In the genomic region with DNA sequence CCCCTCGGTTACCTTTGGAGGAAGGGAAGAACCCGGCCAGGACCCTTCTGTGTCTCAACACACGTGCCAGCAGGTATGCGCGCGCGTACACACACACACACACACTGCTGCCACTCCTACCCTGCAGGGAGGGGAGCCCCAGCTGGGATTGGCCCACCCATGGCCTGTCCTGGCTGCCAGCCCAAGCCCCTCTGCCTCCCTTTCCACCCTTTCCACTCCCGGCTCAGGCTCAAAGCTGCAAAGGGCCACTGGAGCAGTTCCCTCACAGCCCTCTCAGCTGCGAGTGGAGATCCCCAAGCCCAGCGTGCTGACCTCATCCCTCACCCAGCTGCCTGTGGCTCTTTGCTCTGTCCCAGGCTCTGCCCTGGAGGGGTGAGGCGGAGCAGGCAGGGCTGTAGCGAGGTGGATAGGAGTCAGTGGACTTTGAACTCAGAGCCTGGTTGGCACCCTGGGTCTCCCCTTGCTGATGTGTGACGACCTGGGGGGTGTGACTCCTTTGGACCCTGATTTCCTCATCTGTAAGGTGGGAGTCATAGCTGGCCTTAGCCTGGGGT, we compare ENCODE assay signal across 17 cellular contexts. TPM values are rescaled to one million over a fixed set of nuclear protein-coding genes. Genes with fewer than 3 reads are reported as not detected.
A peak's percentile ranks its signal among the peaks of the same experiment; 100 is the strongest.
DNase-seq lines count a peak whose midpoint lies in the region; ATAC-seq, FAIRE-seq and TF ChIP-seq lines count a peak whose summit lies in the region.
"Had no signal": no experiment of that assay in that cellular context is flagged by ENCODE, and none has a peak within 500 bp of the region (broad histone marks: within the 10 kb centered on the region; RNA-seq: fewer than 3 reads in every experiment).

No MANE protein-coding gene starts in this region.

- CTCF ChIA-PET in GM12878 (lab: Yijun Ruan, JAX) = no interaction called here
- CTCF ChIA-PET in activated CD8-positive, alpha-beta memory T cell treated with anti-CD3 and anti-CD28 coated beads, Interleukin-2, amount 10 ng/mL, durations not matched to agents 7 days and 5 days (lab: Charles Lee) = interaction anchor here (1.9 kb wide), 1 partner anchor 27 kb away, joined by 7 read pairs; a partner anchor contains a TSS

- H3K4me3 Mint-ChIP-seq in neural progenitor cell = no peak overlapping the region
- H3K4me3 Mint-ChIP-seq in activated CD8-positive, alpha-beta memory T cell treated with anti-CD3 and anti-CD28 coated beads, Interleukin-2, amount 10 ng/mL, durations not matched to agents 7 days and 5 days = no peak overlapping the region
- H3K4me3 Mint-ChIP-seq: CD4-positive, CD25-positive, alpha-beta regulatory T cell had no signal

- no peak for TF ChIP-seq EP300 in GM12878 (IDR thresholded peaks at IDR 0.05; ENCODE audit: borderline replicate concordance in 1 of 2, control insufficient read depth in 1 of 2, low read depth in 2 of 2, low read length in 2 of 2)

- no peaks in the 10 kb centered on the region for H3K9me3 ChIP-seq in GM12878 (replicated peaks; ENCODE audit: control insufficient read depth, insufficient read depth, low read length)
- H3K9me3 ChIP-seq in neural progenitor cell (ENCODE audit: low read depth) = no peaks in the 10 kb centered on the region
- no peaks in the 10 kb centered on the region for H3K9me3 ChIP-seq in spleen
- H3K9me3 ChIP-seq: esophagus muscularis mucosa, left lung had no signal

- RAD21 ChIA-PET in GM12878 (lab: Charles Lee; ENCODE audit: unreplicated experiment) = no interaction called here

- H3K9me3 Mint-ChIP-seq in neural progenitor cell = no peaks in the 10 kb centered on the region
- H3K9me3 Mint-ChIP-seq in activated CD8-positive, alpha-beta memory T cell treated with anti-CD3 and anti-CD28 coated beads, Interleukin-2, amount 10 ng/mL, durations not matched to agents 7 days and 5 days (ENCODE audit: low read depth) = no peaks in the 10 kb centered on the region

- BruUV-seq in GM12878 (replicated peaks; lab: Mats Ljungman, UMichigan) = no TSS peak

- TF ChIP-seq CTCF in GM12878 (IDR thresholded peaks at IDR 0.05 in 2 of 3, conservative IDR thresholded peaks at IDR 0.05 in 1 of 3; ENCODE audit: control insufficient read depth in 2 of 3, extremely low read depth in 1 of 3, insufficient read depth in 1 of 3, low read depth in 3 of 3, low read length in 3 of 3) = no peak
- no peak for TF ChIP-seq CTCF in neural progenitor cell (IDR thresholded peaks at IDR 0.05)
- no peak for TF ChIP-seq CTCF in spleen (IDR thresholded peaks at IDR 0.05 in 8 of 11, conservative IDR thresholded peaks at IDR 0.05 in 3 of 11)

- no peak overlapping the region for H3K4me2 ChIP-seq in GM12878 (ENCODE audit: control insufficient read depth, insufficient read depth)
- no peak overlapping the region for H3K4me2 ChIP-seq in neural progenitor cell

- H3K4me1 ChIP-seq in GM12878 (ENCODE audit: control insufficient read depth, insufficient read depth, low read length) (no peaks in the 10 kb centered on the region), neural progenitor cell (peaks cover 4% of the 10 kb centered on the region), spleen (peaks cover 0 to 70% (median 25%) of the 10 kb centered on the region in 6 donors)
- H3K4me1 ChIP-seq: esophagus muscularis mucosa, left lung had no signal

- SMC1A ChIA-PET in GM12878 (lab: Charles Lee; ENCODE audit: uncharacterized antibody, unreplicated experiment) = no interaction called here

- no peaks in the 10 kb centered on the region for H4K20me1 ChIP-seq in GM12878 (ENCODE audit: control insufficient read depth, insufficient read depth)
- no peaks in the 10 kb centered on the region for H4K20me1 ChIP-seq in neural progenitor cell (ENCODE audit: low read depth)

- H3F3A ChIP-seq in neural progenitor cell (ENCODE audit: low read depth) = no peaks in the 10 kb centered on the region

- no peak for FAIRE-seq in GM12878 (lab: Jason Lieb, UNC)
- FAIRE-seq: HTR-8/SVneo had no signal

- peaks cover 2% of the 10 kb centered on the region for H3K27me3 Mint-ChIP-seq in neural progenitor cell (ENCODE audit: insufficient read depth, low read depth)
- H3K27me3 Mint-ChIP-seq in activated CD8-positive, alpha-beta memory T cell treated with anti-CD3 and anti-CD28 coated beads, Interleukin-2, amount 10 ng/mL, durations not matched to agents 7 days and 5 days = peaks cover 2% of the 10 kb centered on the region

- H3K27ac ChIP-seq in GM12878 (ENCODE audit: control insufficient read depth, insufficient read depth) = no peak overlapping the region
- no peak overlapping the region for H3K27ac ChIP-seq in neural progenitor cell
- H3K27ac ChIP-seq in spleen = no peak overlapping the region
- H3K27ac ChIP-seq: coronary artery, esophagus muscularis mucosa, left lung had no signal

- TF ChIP-seq POLR2A in GM12878 (IDR thresholded peaks at IDR 0.05; ENCODE audit: low read depth, low read length) (no peak), spleen (IDR thresholded peaks at IDR 0.05) (no peak)

- no peak overlapping the region for H2AFZ ChIP-seq in GM12878 (ENCODE audit: control insufficient read depth, low read depth, low read length)
- no peak overlapping the region for H2AFZ ChIP-seq in neural progenitor cell (replicated peaks)

- H3K9ac ChIP-seq in GM12878 (ENCODE audit: control insufficient read depth, insufficient read depth, low read length) (no peak overlapping the region), neural progenitor cell (no peak overlapping the region)

- no peaks in the 10 kb centered on the region for H3K36me3 ChIP-seq in H7 (replicated peaks; ENCODE audit: control insufficient read depth, insufficient read depth, low read length)
- no peaks in the 10 kb centered on the region for H3K36me3 ChIP-seq in GM12878 (ENCODE audit: control insufficient read depth in 2 of 2, insufficient read depth in 2 of 2, low read length in 1 of 2)
- H3K36me3 ChIP-seq in neural progenitor cell = no peaks in the 10 kb centered on the region
- no peaks in the 10 kb centered on the region for H3K36me3 ChIP-seq in spleen
- H3K36me3 ChIP-seq: esophagus muscularis mucosa, left lung had no signal

- H3K36me3 Mint-ChIP-seq in neural progenitor cell = no peaks in the 10 kb centered on the region
- no peaks in the 10 kb centered on the region for H3K36me3 Mint-ChIP-seq in activated CD8-positive, alpha-beta memory T cell treated with anti-CD3 and anti-CD28 coated beads, Interleukin-2, amount 10 ng/mL, durations not matched to agents 7 days and 5 days
- H3K36me3 Mint-ChIP-seq: CD4-positive, CD25-positive, alpha-beta regulatory T cell had no signal

- H3K4me3 ChIP-seq in H7 (ENCODE audit: insufficient read depth, low read depth, low read length) (no peak overlapping the region), GM12878 (no peak overlapping the region), neural progenitor cell (no peak overlapping the region), spleen (no peak overlapping the region)
- H3K4me3 ChIP-seq: coronary artery, esophagus muscularis mucosa, left lung had no signal

- in situ Hi-C loops in GM12878 (cut with MboI) = no loop called here

- POLR2A ChIA-PET in GM12878 (lab: Charles Lee) = interaction anchor here (0.5 kb wide), 1 partner anchor 1208 kb away, joined by 5 read pairs; no protein-coding TSS in a partner anchor

- 44% methylated on average over 13 of the region's 13 CpGs for WGBS in GM12878 (ENCODE audit: insufficient coverage, insufficient replicate concordance, low lambda C conversion rate, missing lambda C conversion rate)
- WGBS in spleen, 5 donors = 67 to 83% (median 76%) methylated on average over 10 to 13 of the region's 13 CpGs

- H3K79me2 ChIP-seq in GM12878 (ENCODE audit: control insufficient read depth, insufficient read depth, low read length) (no peaks in the 10 kb centered on the region), neural progenitor cell (ENCODE audit: low read depth) (no peaks in the 10 kb centered on the region)

- peaks cover 24% of the 10 kb centered on the region for H3K4me1 Mint-ChIP-seq in neural progenitor cell
- peaks cover 5% of the 10 kb centered on the region for H3K4me1 Mint-ChIP-seq in activated CD8-positive, alpha-beta memory T cell treated with anti-CD3 and anti-CD28 coated beads, Interleukin-2, amount 10 ng/mL, durations not matched to agents 7 days and 5 days
- H3K4me1 Mint-ChIP-seq: CD4-positive, CD25-positive, alpha-beta regulatory T cell had no signal

- peak overlapping the region; percentile 82 for H3K27ac Mint-ChIP-seq in neural progenitor cell
- H3K27ac Mint-ChIP-seq in activated CD8-positive, alpha-beta memory T cell treated with anti-CD3 and anti-CD28 coated beads, Interleukin-2, amount 10 ng/mL, durations not matched to agents 7 days and 5 days = no peak overlapping the region
- H3K27ac Mint-ChIP-seq: CD4-positive, CD25-positive, alpha-beta regulatory T cell had no signal

- ATAC-seq in GM12878 = peak; percentile 65
- ATAC-seq in activated CD8-positive, alpha-beta memory T cell treated with anti-CD3 and anti-CD28 coated beads, Interleukin-2, amount 10 ng/mL, durations not matched to agents 7 days and 5 days = no peak
- ATAC-seq: left lung, Right ventricle myocardium inferior had no signal

- TF ChIP-seq RAD21 in GM12878 (IDR thresholded peaks at IDR 0.05; ENCODE audit: insufficient read depth, low read depth, low read length) = no peak

- intact Hi-C loops in GM12878 (cut with micrococcal nuclease; ENCODE audit: unreplicated experiment) = no loop called here
- intact Hi-C loops in spleen (cut with DNase I; ENCODE audit: low total_unique reads) = no loop called here

- H3K27me3 ChIP-seq in H7 (ENCODE audit: control insufficient read depth, insufficient read depth, low read length) (no peaks in the 10 kb centered on the region), GM12878 (replicated peaks in 1 of 2; ENCODE audit: control insufficient read depth in 2 of 2, insufficient read depth in 2 of 2, low read length in 1 of 2) (no peaks in the 10 kb centered on the region; a peak in 2 of 4 replicates), neural progenitor cell (no peaks in the 10 kb centered on the region), spleen (replicated peaks in 1 of 7) (peaks cover 0 to 53% (median 0%) of the 10 kb centered on the region in 7 donors)

- DNase-seq in COLO668 (lab: John Stamatoyannopoulos, UW; ENCODE audit: unreplicated experiment) = peak; percentile 81
- peak; percentile 73 for DNase-seq in H7
- no peak for DNase-seq in GM12878 (ENCODE audit: low read depth, low spot score)
- DNase-seq in neural progenitor cell (ENCODE audit: low spot score) = no peak
- DNase-seq in spleen = no peak
- no peak for DNase-seq in activated CD8-positive, alpha-beta memory T cell treated with anti-CD3 and anti-CD28 coated beads, Interleukin-2, amount 10 ng/mL, durations not matched to agents 7 days and 5 days
- no peak for DNase-seq in HPDE6-E6E7 (ENCODE audit: extremely low spot score)
- DNase-seq: activated CD4-positive, alpha-beta T cell treated with anti-CD3 and anti-CD28 coated beads, Interleukin-2, amount 50 U/mL, for 48 hours; CD4-positive, CD25-positive, alpha-beta regulatory T cell; GF-D8; left lung; NCI-H446 treated with DMSO at 0.1 percent for 48 hours had no signal

RNA-seq across cellular contexts. Expression of a gene that starts 14.5 kb away (rescaled TPM):
- 0.52 and 1.1 TPM in 2 replicates for total RNA-seq in H7 (2014; rRNA removed; shearing (Covaris generic))
- total RNA-seq in GM12878 (2013; cell fraction: nucleolus; rRNA removed) = not detected in 2 replicates
- total RNA-seq in GM12878 (2014; rRNA removed) = 0.06 TPM in 1 of 2 replicates, not detected in the other
- total RNA-seq in GM12878 (2014; rRNA removed; fragmentation: Illumina TruSeq; extraction: Trizol) = not detected in 2 replicates
- total RNA-seq in GM12878 (2021) = not detected in 2 replicates
- not detected for polyA plus RNA-seq in GM12878 (2011; ENCODE audit: low read depth)
- polyA plus RNA-seq in GM12878 (2011; rRNA removed) = 0.07 TPM in 1 of 2 replicates, not detected in the other
- polyA plus RNA-seq in GM12878 (2011; cell fraction: cytosol; rRNA removed) = 0.05 and 0.06 TPM in 2 replicates
- 0.15 and 0.24 TPM in 2 replicates for polyA plus RNA-seq in GM12878 (2011; cell fraction: nucleus; rRNA removed)
- 0.04 and 0.07 TPM in 2 replicates for polyA plus RNA-seq in GM12878 (2012)
- polyA plus RNA-seq in GM12878 (2014; fragmentation: Illumina TruSeq; extraction: Trizol) = not detected in 2 replicates
- not detected for polyA plus RNA-seq in GM12878 (2014; fragmentation: Nextera tagmentation; extraction: Ambion mirVana)
- polyA plus RNA-seq in GM12878 (2014; rRNA removed) = 0.03 TPM in 1 of 2 replicates, not detected in the other
- polyA plus RNA-seq in GM12878 (2016; fragmentation: Nextera tagmentation; extraction: Ambion mirVana) = not detected
- 0.15 TPM in 1 of 2 replicates, not detected in the other for polyA minus RNA-seq in GM12878 (2011; rRNA and poly(A)+ RNA removed)
- polyA minus RNA-seq in GM12878 (2011; cell fraction: cytosol; rRNA and poly(A)+ RNA removed) = not detected in 2 replicates
- polyA minus RNA-seq in GM12878 (2011; cell fraction: nucleus; rRNA and poly(A)+ RNA removed) = 0.24 TPM in 1 of 2 replicates, not detected in the other
- total RNA-seq in neural progenitor cell (ENCODE audit: low replicate concordance) = 0.15 and 0.62 TPM in 2 replicates
- total RNA-seq in spleen = 10 to 100 TPM; 15.9 to 48.2 (median 24.1) TPM
- polyA plus RNA-seq in spleen = 10 to 100 TPM in 2 of 3 donors, 1 to 10 TPM in 1; 5.7 to 22.8 (median 13.3) TPM
- total RNA-seq in activated CD8-positive, alpha-beta memory T cell treated with anti-CD3 and anti-CD28 coated beads, Interleukin-2, amount 10 ng/mL, durations not matched to agents 7 days and 5 days = 1 to 10 TPM in 1 of 2 experiments, under 1 TPM in 1; 0.42 to 1.6 TPM

RNA-seq across cellular contexts. Expression of a gene that starts 21.1 kb away (rescaled TPM):
- total RNA-seq in H7 (2014; rRNA removed; shearing (Covaris generic)) = 1.3 and 1.4 TPM in 2 replicates
- not detected in 2 replicates for total RNA-seq in GM12878 (2013; cell fraction: nucleolus; rRNA removed)
- not detected in 2 replicates for total RNA-seq in GM12878 (2014; rRNA removed)
- not detected in 2 replicates for total RNA-seq in GM12878 (2014; rRNA removed; fragmentation: Illumina TruSeq; extraction: Trizol)
- not detected in 2 replicates for total RNA-seq in GM12878 (2021)
- polyA plus RNA-seq in GM12878 (2011; ENCODE audit: low read depth) = not detected
- not detected in 2 replicates for polyA plus RNA-seq in GM12878 (2011; rRNA removed)
- not detected in 2 replicates for polyA plus RNA-seq in GM12878 (2011; cell fraction: cytosol; rRNA removed)
- polyA plus RNA-seq in GM12878 (2011; cell fraction: nucleus; rRNA removed) = not detected in 2 replicates
- not detected in 2 replicates for polyA plus RNA-seq in GM12878 (2012)
- polyA plus RNA-seq in GM12878 (2014; fragmentation: Illumina TruSeq; extraction: Trizol) = not detected in 2 replicates
- not detected for polyA plus RNA-seq in GM12878 (2014; fragmentation: Nextera tagmentation; extraction: Ambion mirVana)
- not detected in 2 replicates for polyA plus RNA-seq in GM12878 (2014; rRNA removed)
- not detected for polyA plus RNA-seq in GM12878 (2016; fragmentation: Nextera tagmentation; extraction: Ambion mirVana)
- not detected in 2 replicates for polyA minus RNA-seq in GM12878 (2011; rRNA and poly(A)+ RNA removed)
- not detected in 2 replicates for polyA minus RNA-seq in GM12878 (2011; cell fraction: cytosol; rRNA and poly(A)+ RNA removed)
- not detected in 2 replicates for polyA minus RNA-seq in GM12878 (2011; cell fraction: nucleus; rRNA and poly(A)+ RNA removed)
- 10.8 and 36.8 TPM in 2 replicates for total RNA-seq in neural progenitor cell (ENCODE audit: low replicate concordance)
- total RNA-seq in spleen = under 1 TPM in 1 of 7 donors, not detected in 6; 0.51 TPM
- polyA plus RNA-seq in spleen = under 1 TPM in 1 of 3 donors, not detected in 2; 0.06 TPM
- total RNA-seq in activated CD8-positive, alpha-beta memory T cell treated with anti-CD3 and anti-CD28 coated beads, Interleukin-2, amount 10 ng/mL, durations not matched to agents 7 days and 5 days = not detected
- total RNA-seq: CD4-positive, CD25-positive, alpha-beta regulatory T cell; left lung; pulmonary artery endothelial cell; Right ventricle myocardium inferior had no signal

RNA-seq across cellular contexts. Expression of a gene that starts 26.8 kb away (rescaled TPM):
- total RNA-seq in H7 (2014; rRNA removed; shearing (Covaris generic)) = not detected in 2 replicates
- total RNA-seq in GM12878 (2013; cell fraction: nucleolus; rRNA removed) = not detected in 2 replicates
- total RNA-seq in GM12878 (2014; rRNA removed) (not detected in 2 replicates), GM12878 (2014; rRNA removed; fragmentation: Illumina TruSeq; extraction: Trizol) (not detected in 2 replicates), GM12878 (2021) (not detected in 2 replicates), neural progenitor cell (ENCODE audit: low replicate concordance) (0.93 TPM in 1 of 2 replicates, not detected in the other), spleen (1 to 10 TPM in 6 of 7 donors, under 1 TPM in 1; 0.85 to 3.1 (median 2.2) TPM)
- polyA plus RNA-seq in GM12878 (2011; ENCODE audit: low read depth) = not detected
- polyA plus RNA-seq in GM12878 (2011; rRNA removed) (not detected in 2 replicates), GM12878 (2014; fragmentation: Illumina TruSeq; extraction: Trizol) (not detected in 2 replicates), GM12878 (2014; fragmentation: Nextera tagmentation; extraction: Ambion mirVana) (not detected), GM12878 (2014; rRNA removed) (not detected in 2 replicates), GM12878 (2016; fragmentation: Nextera tagmentation; extraction: Ambion mirVana) (not detected), spleen (under 1 TPM; 0.09 to 0.93 (median 0.18) TPM)
- 0.08 TPM in 1 of 2 replicates, not detected in the other for polyA plus RNA-seq in GM12878 (2011; cell fraction: cytosol; rRNA removed)
- polyA plus RNA-seq in GM12878 (2011; cell fraction: nucleus; rRNA removed) = not detected in 2 replicates
- not detected in 2 replicates for polyA plus RNA-seq in GM12878 (2012)
- not detected in 2 replicates for polyA minus RNA-seq in GM12878 (2011; rRNA and poly(A)+ RNA removed)
- polyA minus RNA-seq in GM12878 (2011; cell fraction: cytosol; rRNA and poly(A)+ RNA removed) = not detected in 2 replicates
- not detected in 2 replicates for polyA minus RNA-seq in GM12878 (2011; cell fraction: nucleus; rRNA and poly(A)+ RNA removed)
- not detected for total RNA-seq in activated CD8-positive, alpha-beta memory T cell treated with anti-CD3 and anti-CD28 coated beads, Interleukin-2, amount 10 ng/mL, durations not matched to agents 7 days and 5 days
- total RNA-seq: CD4-positive, CD25-positive, alpha-beta regulatory T cell; left lung; pulmonary artery endothelial cell; Right ventricle myocardium inferior had no signal
- polyA plus RNA-seq: CD4-positive, CD25-positive, alpha-beta regulatory T cell had no signal

Comparison
In these comparisons a context has a peak if more than half of its experiments do, and no peak if none do; other contexts are left out.
1. DNase-seq: peak in COLO668 (single experiment) and H7 (single experiment); none in GM12878 (single experiment), neural progenitor cell (single experiment), spleen (single experiment), activated CD8-positive, alpha-beta memory T cell treated with anti-CD3 and anti-CD28 coated beads, Interleukin-2, amount 10 ng/mL, durations not matched to agents 7 days and 5 days (single experiment) and HPDE6-E6E7 (single experiment).